26 cellular contexts compared by ENCODE assay signal in genomic region chr14:72120315-72120714, GRCh38.
"Had no signal": no experiment of that assay in that cellular context is flagged by ENCODE, and none has a peak within 500 bp of the region (broad histone marks: within the 10 kb centered on the region; RNA-seq: fewer than 3 reads in every experiment).

No MANE protein-coding gene starts in this region.

- H3K4me3 ChIP-seq: colonic mucosa, esophagus squamous epithelium, gastrocnemius medialis, heart right ventricle, left lung, lower lobe of right lung, mucosa of descending colon had no signal

- H3K4me3 Mint-ChIP-seq: dendritic cell treated with granulocyte-macrophage colony-stimulating factor and Interleukin-4, amounts not matched to agents 40 ng/mL and 50 ng/mL, for 4 days; effector memory CD8-positive, alpha-beta T cell; endodermal cell; mesothelial cell of epicardium had no signal

- H3K9me3 Mint-ChIP-seq: effector memory CD8-positive, alpha-beta T cell had no signal

- H3K27ac ChIP-seq: colonic mucosa, epithelial cell of prostate, esophagus squamous epithelium, gastrocnemius medialis, heart right ventricle, left lung, lower lobe of right lung had no signal

- FAIRE-seq: endometrium, islet of Langerhans, keratinocyte had no signal

- H3K27me3 ChIP-seq: colonic mucosa, esophagus squamous epithelium, gastrocnemius medialis, heart right ventricle, left lung had no signal

- H3K27me3 Mint-ChIP-seq: dendritic cell treated with granulocyte-macrophage colony-stimulating factor and Interleukin-4, amounts not matched to agents 40 ng/mL and 50 ng/mL, for 4 days had no signal

- H3K9me3 ChIP-seq: colonic mucosa, esophagus squamous epithelium, gastrocnemius medialis, left lung, lower lobe of right lung, mucosa of descending colon had no signal

- H3K4me1 ChIP-seq: colonic mucosa, esophagus squamous epithelium, gastrocnemius medialis, left lung, lower lobe of right lung had no signal

- H3K4me1 Mint-ChIP-seq: mesothelial cell of epicardium had no signal

- DNase-seq: colonic mucosa; cortex of kidney; effector CD8-positive, alpha-beta T cell; effector memory CD8-positive, alpha-beta T cell; endodermal cell; erythroblast; esophagus squamous epithelium; foreskin fibroblast; foreskin melanocyte; gastrocnemius medialis; glutamatergic neuron; head of caudate nucleus; heart right ventricle; hippocampal formation; left cardiac atrium; left lung; left ventricle myocardium superior; lower lobe of right lung; mesenchymal stem cell; mucosa of descending colon had no signal

- H3K36me3 ChIP-seq: colonic mucosa, esophagus squamous epithelium, gastrocnemius medialis, heart right ventricle, left lung, lower lobe of right lung had no signal

- H3K27ac Mint-ChIP-seq: dendritic cell treated with granulocyte-macrophage colony-stimulating factor and Interleukin-4, amounts not matched to agents 40 ng/mL and 50 ng/mL, for 4 days; effector memory CD8-positive, alpha-beta T cell; endodermal cell; mesothelial cell of epicardium had no signal

- H3K36me3 Mint-ChIP-seq: mesothelial cell of epicardium had no signal
